ENCODE assay signal across 15 cellular contexts in the genomic region with DNA sequence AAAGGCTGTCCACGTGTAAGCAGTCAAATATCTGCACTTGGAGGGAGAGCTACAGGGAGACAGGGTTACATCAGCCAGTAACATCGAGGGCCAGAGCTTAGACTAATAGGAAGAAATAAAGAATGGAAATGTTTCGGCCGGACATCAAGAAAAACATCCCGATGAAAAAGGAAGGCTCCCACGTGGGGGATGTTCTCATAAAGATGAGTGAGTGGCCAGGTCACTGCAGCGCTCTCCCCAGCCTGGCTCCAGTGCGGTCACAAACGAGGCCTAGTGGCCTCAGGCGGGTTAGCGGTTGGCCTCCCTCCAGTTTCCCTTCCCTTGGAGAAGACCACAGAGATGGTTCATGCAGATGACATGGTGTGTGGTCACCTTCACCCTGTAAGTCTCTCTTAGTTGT. TPM values are rescaled to one million over a fixed set of nuclear protein-coding genes. Genes with fewer than 3 reads are reported as not detected.
"Had no signal": no experiment of that assay in that cellular context is flagged by ENCODE, and none has a peak within 500 bp of the region (broad histone marks: within the 10 kb centered on the region; RNA-seq: fewer than 3 reads in every experiment).

No MANE protein-coding gene starts in this region.

- ATAC-seq: heart left ventricle, left colon had no signal

- H3K27ac ChIP-seq: heart left ventricle, ovary, sigmoid colon, spleen, stomach, thoracic aorta had no signal

- H3K27me3 ChIP-seq: ovary, sigmoid colon, spleen, stomach had no signal

- H3K4me1 ChIP-seq: heart left ventricle, sigmoid colon, spleen, stomach had no signal

- DNase-seq: activated CD4-positive, alpha-beta T cell treated with anti-CD3 and anti-CD28 coated beads, Interleukin-2, amount 10 ng/mL, durations not matched to agents 7 days and 5 days; activated naive CD8-positive, alpha-beta T cell treated with anti-CD3 and anti-CD28 coated beads for 36 hours; amygdala; cortex of kidney; effector CD8-positive, alpha-beta T cell; heart left ventricle; immature natural killer cell; left colon; ovary; sigmoid colon; spleen; stomach had no signal

- H3K9me3 ChIP-seq: heart left ventricle, ovary, sigmoid colon, spleen, stomach, thoracic aorta had no signal

- H3K36me3 ChIP-seq: heart left ventricle, ovary, sigmoid colon, spleen, stomach, thoracic aorta had no signal

- H3K4me3 ChIP-seq: heart left ventricle, lung, ovary, sigmoid colon, spleen, stomach, thoracic aorta had no signal

RNA-seq across cellular contexts. Expression of a gene that starts 56.1 kb away (rescaled TPM):
- total RNA-seq: activated CD4-positive, alpha-beta T cell treated with anti-CD3 and anti-CD28 coated beads, Interleukin-2, amount 10 ng/mL, durations not matched to agents 7 days and 5 days; activated naive CD8-positive, alpha-beta T cell treated with anti-CD3 and anti-CD28 coated beads for 36 hours; activated T-helper 1 cell treated with anti-CD3 and anti-CD28 coated beads, Interleukin-12 subunit alpha, Interleukin-12 subunit beta, Interleukin-2, Interleukin-4 antibody, amounts not matched to agents 30 ng/mL and 10 ng/mL and 1 ng/mL, durations not matched to agents 14 hours and 24 hours and 36 hours had no signal
